In the genomic region with DNA sequence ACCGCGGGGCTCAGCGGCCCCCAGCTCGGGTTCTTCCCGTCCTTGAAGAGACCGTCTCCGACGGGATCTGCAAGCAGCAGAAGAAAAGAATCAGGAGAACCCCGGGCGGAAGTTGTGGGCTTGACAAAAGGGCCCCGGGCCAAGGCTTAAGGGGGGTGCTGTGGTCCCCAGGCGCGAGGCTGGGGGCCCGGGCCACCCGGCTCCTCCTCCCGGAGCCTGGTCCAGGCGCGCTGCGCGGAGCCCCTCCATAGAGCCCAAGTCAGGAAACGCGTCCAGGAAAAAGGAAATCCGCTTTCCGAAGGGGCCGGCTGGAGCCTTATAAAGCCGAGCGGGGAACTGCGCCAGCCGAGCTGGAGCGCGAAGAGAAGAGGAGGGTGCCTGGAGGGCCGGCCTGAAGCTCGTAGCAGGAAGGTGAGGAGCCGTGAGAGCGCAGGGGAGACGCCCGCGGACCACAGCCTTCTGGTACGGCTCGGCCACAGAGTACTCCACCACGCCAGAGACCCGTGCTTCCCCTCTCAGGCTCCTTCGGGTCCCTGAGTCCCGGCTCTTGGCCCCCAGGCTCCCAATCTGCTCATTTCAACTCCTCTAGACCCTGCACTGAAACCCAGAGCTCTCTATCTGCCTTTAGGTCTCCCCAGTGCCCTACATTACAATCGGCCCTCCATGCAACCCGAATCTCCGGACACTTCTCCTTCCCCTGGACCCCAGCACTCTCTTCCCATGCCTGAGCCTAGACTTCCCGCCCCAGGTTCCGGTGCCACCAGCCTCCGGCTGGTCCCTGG, we compare ENCODE assay signal across 10 cellular contexts. TPM values are rescaled to one million over a fixed set of nuclear protein-coding genes. Genes with fewer than 3 reads are reported as not detected.
A peak's percentile ranks its signal among the peaks of the same experiment; 100 is the strongest.
DNase-seq lines count a peak whose midpoint lies in the region; ATAC-seq and TF ChIP-seq lines count a peak whose summit lies in the region.
"Had no signal": no experiment of that assay in that cellular context is flagged by ENCODE, and none has a peak within 500 bp of the region (broad histone marks: within the 10 kb centered on the region; RNA-seq: fewer than 3 reads in every experiment).

No MANE protein-coding gene starts in this region.

- H3K9ac ChIP-seq in BLaER1, result no peak overlapping the region
- peak overlapping the region; percentile 18 for H3K9ac ChIP-seq in mucosa of stomach (ENCODE audit: low read length)

- no peak for ATAC-seq in GM19324 (IDR thresholded peaks at IDR 0.05; ENCODE audit: low FRiP score, unreplicated experiment)

- in situ Hi-C loops in GM13977 (cut with MboI; ENCODE audit: low pct_unique_long_range_greater_than_20kb, low sequenced_read_pairs, unreplicated experiment), result no loop called here

- intact Hi-C loops in activated T-helper 1 cell treated with anti-CD3 and anti-CD28 coated beads, Interleukin-12 subunit alpha, Interleukin-12 subunit beta, Interleukin-2, Interleukin-4 antibody, amounts not matched to agents 30 ng/mL and 10 ng/mL and 1 ng/mL, durations not matched to agents 14 hours and 24 hours and 36 hours (cut with micrococcal nuclease), result loop anchor here (5.0 to 10.0 kb wide), 2 partner anchors 168 to 320 kb away; a partner anchor contains a TSS

- no peaks in the 10 kb centered on the region for H3K9me3 Mint-ChIP-seq in activated T-helper 1 cell treated with anti-CD3 and anti-CD28 coated beads, Interleukin-12 subunit alpha, Interleukin-12 subunit beta, Interleukin-2, Interleukin-4 antibody, amounts not matched to agents 30 ng/mL and 10 ng/mL and 1 ng/mL, durations not matched to agents 14 hours and 24 hours and 36 hours
- H3K9me3 Mint-ChIP-seq: HFFc6 had no signal

- H3K27me3 ChIP-seq in BLaER1 (peaks cover 98% of the 10 kb centered on the region), mucosa of stomach (ENCODE audit: control insufficient read depth, insufficient read depth, low read length) (peaks cover 96% of the 10 kb centered on the region)

- peaks cover 82% of the 10 kb centered on the region for H4K20me1 ChIP-seq in BLaER1

- no peak overlapping the region for H3K4me3 Mint-ChIP-seq in activated T-helper 1 cell treated with anti-CD3 and anti-CD28 coated beads, Interleukin-12 subunit alpha, Interleukin-12 subunit beta, Interleukin-2, Interleukin-4 antibody, amounts not matched to agents 30 ng/mL and 10 ng/mL and 1 ng/mL, durations not matched to agents 14 hours and 24 hours and 36 hours
- H3K4me3 Mint-ChIP-seq: HFFc6 had no signal

- peaks cover 10% of the 10 kb centered on the region; the same call in 1 of the 2 replicates for H3K9me3 ChIP-seq in BLaER1
- H3K9me3 ChIP-seq in mucosa of stomach (ENCODE audit: control insufficient read depth, low read length), result no peaks in the 10 kb centered on the region

- H3K4me2 ChIP-seq in BLaER1, result peak overlapping the region; percentile 65

- H3K4me1 ChIP-seq in BLaER1 (peaks cover 9% of the 10 kb centered on the region), mucosa of stomach (ENCODE audit: control insufficient read depth, insufficient read depth, low read length) (peaks cover 26% of the 10 kb centered on the region)

- H3K36me3 Mint-ChIP-seq in activated T-helper 1 cell treated with anti-CD3 and anti-CD28 coated beads, Interleukin-12 subunit alpha, Interleukin-12 subunit beta, Interleukin-2, Interleukin-4 antibody, amounts not matched to agents 30 ng/mL and 10 ng/mL and 1 ng/mL, durations not matched to agents 14 hours and 24 hours and 36 hours (ENCODE audit: low read depth), result no peaks in the 10 kb centered on the region

- DNase-seq in GM13977 (ENCODE audit: low spot score) (peak; percentile 56), NCI-H446 (lab: John Stamatoyannopoulos, UW) (no peak), AG20443 (ENCODE audit: low spot score) (no peak)
- DNase-seq in activated T-helper 1 cell treated with anti-CD3 and anti-CD28 coated beads, Interleukin-12 subunit alpha, Interleukin-12 subunit beta, Interleukin-2, Interleukin-4 antibody, amounts not matched to agents 30 ng/mL and 10 ng/mL and 1 ng/mL, durations not matched to agents 14 hours and 24 hours and 36 hours (ENCODE audit: low spot score), result no peak
- DNase-seq in stimulated activated CD4-positive, alpha-beta T cell treated with anti-CD3 and anti-CD28 coated beads, Interleukin-4, amount 100 ng/mL, for 4 hours, result no peak
- DNase-seq: HFFc6, NCI-H2029 had no signal

- H3K27ac Mint-ChIP-seq in activated T-helper 1 cell treated with anti-CD3 and anti-CD28 coated beads, Interleukin-12 subunit alpha, Interleukin-12 subunit beta, Interleukin-2, Interleukin-4 antibody, amounts not matched to agents 30 ng/mL and 10 ng/mL and 1 ng/mL, durations not matched to agents 14 hours and 24 hours and 36 hours, result peak overlapping the region; percentile 23
- H3K27ac Mint-ChIP-seq: HFFc6 had no signal

- no peak for TF ChIP-seq CTCF in GM13977 (IDR thresholded peaks at IDR 0.05; ENCODE audit: extremely low read depth, insufficient read depth, missing control alignments)

- no peak overlapping the region for H3K27ac ChIP-seq in BLaER1

- H3K27me3 Mint-ChIP-seq in activated T-helper 1 cell treated with anti-CD3 and anti-CD28 coated beads, Interleukin-12 subunit alpha, Interleukin-12 subunit beta, Interleukin-2, Interleukin-4 antibody, amounts not matched to agents 30 ng/mL and 10 ng/mL and 1 ng/mL, durations not matched to agents 14 hours and 24 hours and 36 hours (ENCODE audit: insufficient read depth), result peaks cover 79% of the 10 kb centered on the region

- H3K4me3 ChIP-seq in BLaER1 (peak overlapping the region; percentile 22; the same call in 1 of the 2 replicates), mucosa of stomach (ENCODE audit: low read length) (no peak overlapping the region)

- H3K4me1 Mint-ChIP-seq in activated T-helper 1 cell treated with anti-CD3 and anti-CD28 coated beads, Interleukin-12 subunit alpha, Interleukin-12 subunit beta, Interleukin-2, Interleukin-4 antibody, amounts not matched to agents 30 ng/mL and 10 ng/mL and 1 ng/mL, durations not matched to agents 14 hours and 24 hours and 36 hours (ENCODE audit: low read depth), result peaks cover 6% of the 10 kb centered on the region

- no peaks in the 10 kb centered on the region for H3K36me3 ChIP-seq in BLaER1
- H3K36me3 ChIP-seq in mucosa of stomach (ENCODE audit: control insufficient read depth, insufficient read depth, low read length), result no peaks in the 10 kb centered on the region

RNA-seq across cellular contexts. Expression of a gene that starts 0.6 kb away (rescaled TPM):
- not detected in 2 replicates for total RNA-seq in activated T-helper 1 cell treated with anti-CD3 and anti-CD28 coated beads, Interleukin-12 subunit alpha, Interleukin-12 subunit beta, Interleukin-2, Interleukin-4 antibody, amounts not matched to agents 30 ng/mL and 10 ng/mL and 1 ng/mL, durations not matched to agents 14 hours and 24 hours and 36 hours
- total RNA-seq: HFFc6 had no signal

RNA-seq across cellular contexts. Expression of a gene that starts 8.8 kb away (rescaled TPM):
- 0.36 TPM in 1 of 2 replicates, not detected in the other for total RNA-seq in activated T-helper 1 cell treated with anti-CD3 and anti-CD28 coated beads, Interleukin-12 subunit alpha, Interleukin-12 subunit beta, Interleukin-2, Interleukin-4 antibody, amounts not matched to agents 30 ng/mL and 10 ng/mL and 1 ng/mL, durations not matched to agents 14 hours and 24 hours and 36 hours
- total RNA-seq: HFFc6 had no signal

RNA-seq across cellular contexts. Expression of a gene that starts 25.0 kb away (rescaled TPM):
- not detected in 2 replicates for total RNA-seq in activated T-helper 1 cell treated with anti-CD3 and anti-CD28 coated beads, Interleukin-12 subunit alpha, Interleukin-12 subunit beta, Interleukin-2, Interleukin-4 antibody, amounts not matched to agents 30 ng/mL and 10 ng/mL and 1 ng/mL, durations not matched to agents 14 hours and 24 hours and 36 hours

RNA-seq across cellular contexts. Expression of a gene that starts 56.9 kb away (rescaled TPM):
- total RNA-seq in activated T-helper 1 cell treated with anti-CD3 and anti-CD28 coated beads, Interleukin-12 subunit alpha, Interleukin-12 subunit beta, Interleukin-2, Interleukin-4 antibody, amounts not matched to agents 30 ng/mL and 10 ng/mL and 1 ng/mL, durations not matched to agents 14 hours and 24 hours and 36 hours, result not detected in 2 replicates
- total RNA-seq: HFFc6 had no signal
